In genomic region chrX:47191806-47192401, GRCh38 we compare ENCODE assay signal across 7 cellular contexts. TPM values are rescaled to one million over a fixed set of nuclear protein-coding genes. Genes with fewer than 3 reads are reported as not detected.
DNase-seq lines count a peak whose midpoint lies in the region; ATAC-seq, FAIRE-seq and TF ChIP-seq lines count a peak whose summit lies in the region.

No MANE protein-coding gene starts in this region.

- H3K9ac ChIP-seq in OCI-LY1 (ENCODE audit: low read length): peak overlapping the region; percentile 100

- H3K4me1 Mint-ChIP-seq in endothelial cell (ENCODE audit: unreplicated experiment): peaks cover 19% of the 10 kb centered on the region
- peaks cover 28% of the 10 kb centered on the region for H3K4me1 Mint-ChIP-seq in progenitor cell of endocrine pancreas (ENCODE audit: low read depth)

- CTCF ChIA-PET in GM10248 (lab: Yijun Ruan, JAX): interaction anchor here (1.6 to 2.4 kb wide), 3 partner anchors 26 to 331 kb away, joined by 5 to 13 read pairs (median 13); no protein-coding TSS in a partner anchor

- H3K36me3 Mint-ChIP-seq in endothelial cell (ENCODE audit: low read depth, unreplicated experiment) (peaks cover 7% of the 10 kb centered on the region), progenitor cell of endocrine pancreas (ENCODE audit: insufficient read depth) (peaks cover 13% of the 10 kb centered on the region)

- no peak for TF ChIP-seq POLR2A in GM12892 (IDR thresholded peaks at IDR 0.05; ENCODE audit: low read depth, low read length)

- peak overlapping the region; percentile 96 for H3K4me2 ChIP-seq in OCI-LY1 (ENCODE audit: low read length)

- H3K4me3 ChIP-seq in OCI-LY1 (ENCODE audit: low read depth, low read length, poor library complexity, severe bottlenecking): peak overlapping the region; percentile 91
- H3K4me3 ChIP-seq in mucosa of descending colon: no peak overlapping the region

- H3K9me3 ChIP-seq in OCI-LY1 (ENCODE audit: low read length) (no peaks in the 10 kb centered on the region), mucosa of descending colon (no peaks in the 10 kb centered on the region)

- peak overlapping the region; percentile 98 for H3K27ac ChIP-seq in OCI-LY1 (ENCODE audit: low read depth, low read length, poor library complexity, severe bottlenecking)

- H3K4me3 Mint-ChIP-seq in endothelial cell (ENCODE audit: unreplicated experiment) (peak overlapping the region; percentile 90), progenitor cell of endocrine pancreas (ENCODE audit: low read depth) (peak overlapping the region; percentile 89)

- no peaks in the 10 kb centered on the region for H4K20me1 ChIP-seq in OCI-LY1 (ENCODE audit: insufficient read depth, low read length)

- H3K27me3 Mint-ChIP-seq in endothelial cell (ENCODE audit: unreplicated experiment) (peaks cover 7% of the 10 kb centered on the region), progenitor cell of endocrine pancreas (no peaks in the 10 kb centered on the region)

- no peak overlapping the region for H3K27ac Mint-ChIP-seq in endothelial cell (ENCODE audit: unreplicated experiment)
- H3K27ac Mint-ChIP-seq in progenitor cell of endocrine pancreas: no peak overlapping the region

- intact Hi-C loops in mucosa of descending colon (cut with DNase I, micrococcal nuclease): loop anchor here in 1 of 2 donors (10.0 kb wide), 2 partner anchors 193 to 333 kb away; no protein-coding TSS in a partner anchor

- TF ChIP-seq CTCF in OCI-LY1 (IDR thresholded peaks at IDR 0.05; ENCODE audit: low read length): no peak
- no peak for TF ChIP-seq CTCF in endothelial cell (IDR thresholded peaks at IDR 0.05; ENCODE audit: unreplicated experiment)
- TF ChIP-seq CTCF in progenitor cell of endocrine pancreas (IDR thresholded peaks at IDR 0.05; ENCODE audit: unreplicated experiment): no peak
- no peak for TF ChIP-seq CTCF in mucosa of descending colon (IDR thresholded peaks at IDR 0.05)
- no peak for TF ChIP-seq CTCF in GM10248 (IDR thresholded peaks at IDR 0.05; ENCODE audit: control extremely low read depth, extremely low read depth, low read depth, missing control alignments)

- peaks cover 19% of the 10 kb centered on the region; the same call in 1 of the 2 replicates for H3K36me3 ChIP-seq in OCI-LY1 (ENCODE audit: insufficient read depth, low read length)
- H3K36me3 ChIP-seq in mucosa of descending colon (ENCODE audit: low read depth): no peaks in the 10 kb centered on the region

- no peaks in the 10 kb centered on the region for H3F3A ChIP-seq in OCI-LY1 (ENCODE audit: insufficient read depth, low read length)

- H2AFZ ChIP-seq in OCI-LY1 (ENCODE audit: low read length): no peak overlapping the region

- DNase-seq in GM12892 (ENCODE audit: insufficient read length): no peak
- DNase-seq in endothelial cell (ENCODE audit: low spot score): no peak
- DNase-seq in progenitor cell of endocrine pancreas (ENCODE audit: low spot score, unreplicated experiment): no peak
- no peak for DNase-seq in mucosa of descending colon
- DNase-seq in GM10248 (ENCODE audit: extremely low spot score): no peak

- H3K4me1 ChIP-seq in OCI-LY1 (ENCODE audit: insufficient read depth, low read length, severe bottlenecking) (peaks cover 38% of the 10 kb centered on the region), mucosa of descending colon (ENCODE audit: low read depth) (peaks cover 21% of the 10 kb centered on the region)

- ATAC-seq in mucosa of descending colon: no peak
- ATAC-seq in GM21526 (IDR thresholded peaks at IDR 0.05; ENCODE audit: low FRiP score, unreplicated experiment): no peak

- H3K9me3 Mint-ChIP-seq in endothelial cell (ENCODE audit: unreplicated experiment) (no peaks in the 10 kb centered on the region), progenitor cell of endocrine pancreas (ENCODE audit: low read depth) (no peaks in the 10 kb centered on the region)

- no peaks in the 10 kb centered on the region for H3K9me2 ChIP-seq in OCI-LY1 (ENCODE audit: low read depth, low read length)

- FAIRE-seq in GM12892 (lab: Jason Lieb, UNC): peak; percentile 84

- no peaks in the 10 kb centered on the region for H3K27me3 ChIP-seq in OCI-LY1 (ENCODE audit: insufficient read depth, low read length)

- POLR2A ChIA-PET in GM10248 (lab: Yijun Ruan, JAX): interaction anchor here (0.9 kb wide), 1 partner anchor 26 kb away, joined by 3 read pairs; no protein-coding TSS in a partner anchor

- H3K79me2 ChIP-seq in OCI-LY1 (ENCODE audit: insufficient read depth, low read length): peaks cover 32% of the 10 kb centered on the region

RNA-seq across cellular contexts. Expression of gene UBA1, which starts 1.7 kb away (rescaled TPM):
- 112 TPM for polyA plus RNA-seq in GM12892 (2012; ENCODE audit: missing spikeins)
- total RNA-seq in endothelial cell (ENCODE audit: unreplicated experiment) (246 TPM), progenitor cell of endocrine pancreas (524 and 538 TPM in 2 replicates), mucosa of descending colon (100 to 1,000 TPM; 160 to 198 (median 172) TPM)

RNA-seq across cellular contexts. Expression of gene CDK16, which starts 26.6 kb away (rescaled TPM):
- polyA plus RNA-seq in GM12892 (2012; ENCODE audit: missing spikeins): 25.7 TPM
- 103 TPM for total RNA-seq in endothelial cell (ENCODE audit: unreplicated experiment)
- total RNA-seq in progenitor cell of endocrine pancreas: 236 and 253 TPM in 2 replicates
- total RNA-seq in mucosa of descending colon: 100 to 1,000 TPM in 2 of 3 donors, 10 to 100 TPM in 1; 81.9 to 111 (median 109) TPM

RNA-seq across cellular contexts. Expression of gene USP11, which starts 40.9 kb away (rescaled TPM):
- polyA plus RNA-seq in GM12892 (2012; ENCODE audit: missing spikeins): 16.1 TPM
- total RNA-seq in endothelial cell (ENCODE audit: unreplicated experiment) (72.5 TPM), progenitor cell of endocrine pancreas (267 and 277 TPM in 2 replicates), mucosa of descending colon (10 to 100 TPM; 23.9 to 51.6 (median 27.7) TPM)

RNA-seq across cellular contexts. Expression of gene RBM10, which starts 46.9 kb away (rescaled TPM):
- 19.5 TPM for polyA plus RNA-seq in GM12892 (2012; ENCODE audit: missing spikeins)
- total RNA-seq in endothelial cell (ENCODE audit: unreplicated experiment) (42.1 TPM), progenitor cell of endocrine pancreas (62.5 and 68.2 TPM in 2 replicates), mucosa of descending colon (10 to 100 TPM; 35.2 to 40.2 (median 37.7) TPM)

RNA-seq across cellular contexts. Expression of gene NDUFB11, which starts 47.4 kb away (rescaled TPM):
- 59.7 TPM for polyA plus RNA-seq in GM12892 (2012; ENCODE audit: missing spikeins)
- total RNA-seq in endothelial cell (ENCODE audit: unreplicated experiment): 81.5 TPM
- 87.8 and 94.1 TPM in 2 replicates for total RNA-seq in progenitor cell of endocrine pancreas
- total RNA-seq in mucosa of descending colon: 10 to 100 TPM; 57.6 to 72.2 (median 71.6) TPM
